17 cellular contexts compared by ENCODE assay signal in the genomic region with DNA sequence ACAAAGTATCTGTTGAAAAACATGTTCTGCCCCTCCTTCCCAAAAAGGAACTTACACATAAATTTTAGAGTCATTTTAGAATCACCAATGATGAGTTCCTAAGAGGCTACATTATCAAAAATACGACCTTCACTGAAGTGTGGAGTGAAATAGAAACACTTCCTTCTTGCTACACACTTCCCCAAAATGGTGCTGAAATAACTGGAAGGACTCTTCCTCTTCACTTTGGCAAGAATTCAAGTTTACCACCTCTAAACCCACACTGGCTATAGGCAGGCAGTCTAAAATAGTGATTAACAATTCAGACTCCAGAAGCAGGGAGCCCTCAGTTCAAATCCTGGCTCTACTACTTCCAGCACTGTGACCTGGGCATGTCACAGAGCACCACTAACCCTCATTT.
A peak's percentile ranks its signal among the peaks of the same experiment; 100 is the strongest.
DNase-seq lines count a peak whose midpoint lies in the region; ATAC-seq and TF ChIP-seq lines count a peak whose summit lies in the region.
"Had no signal": no experiment of that assay in that cellular context is flagged by ENCODE, and none has a peak within 500 bp of the region (broad histone marks: within the 10 kb centered on the region; RNA-seq: fewer than 3 reads in every experiment).

No MANE protein-coding gene starts in this region.

- TF ChIP-seq CTCF in nephron progenitor cell (IDR thresholded peaks at IDR 0.05) = no peak

- peaks cover 19% of the 10 kb centered on the region for H3K9me3 Mint-ChIP-seq in nephron progenitor cell
- H3K9me3 Mint-ChIP-seq: activated naive CD8-positive, alpha-beta T cell treated with anti-CD3 and anti-CD28 coated beads, Interleukin-2, amount 10 ng/mL, durations not matched to agents 7 days and 5 days; activated T-cell treated with anti-CD3 and anti-CD28 coated beads, Interleukin-2, amount 50 U/mL, for 72 hours had no signal

- H3K4me1 Mint-ChIP-seq in nephron progenitor cell = peaks cover 67% of the 10 kb centered on the region
- H3K4me1 Mint-ChIP-seq: activated naive CD8-positive, alpha-beta T cell treated with anti-CD3 and anti-CD28 coated beads, Interleukin-2, amount 10 ng/mL, durations not matched to agents 7 days and 5 days had no signal

- H3K27me3 Mint-ChIP-seq in nephron progenitor cell (ENCODE audit: low read depth, poor library complexity) = peaks cover 3% of the 10 kb centered on the region
- H3K27me3 Mint-ChIP-seq: activated naive CD8-positive, alpha-beta T cell treated with anti-CD3 and anti-CD28 coated beads, Interleukin-2, amount 10 ng/mL, durations not matched to agents 7 days and 5 days had no signal

- DNase-seq in GDM1 (lab: John Stamatoyannopoulos, UW) = peak; percentile 59
- DNase-seq in KBM-7 = peak; percentile 53
- DNase-seq in SKM-1 (lab: John Stamatoyannopoulos, UW; ENCODE audit: unreplicated experiment) = peak; percentile 91
- DNase-seq in nephron progenitor cell = no peak
- no peak for DNase-seq in retina
- DNase-seq in NCI-H1694 treated with DMSO at 0.1 percent for 48 hours (lab: John Stamatoyannopoulos, UW) = no peak
- no peak for DNase-seq in NCI-H146 treated with DMSO at 0.1 percent for 48 hours (lab: John Stamatoyannopoulos, UW; ENCODE audit: unreplicated experiment)
- DNase-seq: activated CD8-positive, alpha-beta T cell treated with anti-CD3 and anti-CD28 coated beads, Interleukin-2, amount 10 ng/mL, durations not matched to agents 7 days and 5 days; activated naive CD8-positive, alpha-beta T cell treated with anti-CD3 and anti-CD28 coated beads, Interleukin-2, amount 10 ng/mL, durations not matched to agents 7 days and 5 days; activated T-cell treated with anti-CD3 and anti-CD28 coated beads, Interleukin-2, amount 50 U/mL, for 72 hours; gastrocnemius medialis; MM.1S; ovary; Peyer's patch; stimulated activated CD4-positive, alpha-beta T cell treated with anti-CD3 and anti-CD28 coated beads, Interleukin-4, amount 100 ng/mL, for 24 hours had no signal

- in situ Hi-C loops in KBM-7 (cut with MboI; ENCODE audit: low pct_unique_long_range_greater_than_20kb, low sequenced_read_pairs) = no loop called here

- peaks cover 22% of the 10 kb centered on the region for H3K36me3 Mint-ChIP-seq in nephron progenitor cell (ENCODE audit: low read depth)
- H3K36me3 Mint-ChIP-seq: activated naive CD8-positive, alpha-beta T cell treated with anti-CD3 and anti-CD28 coated beads, Interleukin-2, amount 10 ng/mL, durations not matched to agents 7 days and 5 days; WTC11 had no signal

- peak overlapping the region; percentile 8 for H3K4me3 Mint-ChIP-seq in nephron progenitor cell
- H3K4me3 Mint-ChIP-seq: activated CD8-positive, alpha-beta T cell treated with anti-CD3 and anti-CD28 coated beads, Interleukin-2, amount 10 ng/mL, durations not matched to agents 7 days and 5 days; activated naive CD8-positive, alpha-beta T cell treated with anti-CD3 and anti-CD28 coated beads, Interleukin-2, amount 10 ng/mL, durations not matched to agents 7 days and 5 days; activated T-cell treated with anti-CD3 and anti-CD28 coated beads, Interleukin-2, amount 50 U/mL, for 72 hours; WTC11 had no signal

- no peak overlapping the region for H3K27ac Mint-ChIP-seq in nephron progenitor cell
- H3K27ac Mint-ChIP-seq: activated CD8-positive, alpha-beta T cell treated with anti-CD3 and anti-CD28 coated beads, Interleukin-2, amount 10 ng/mL, durations not matched to agents 7 days and 5 days; activated naive CD8-positive, alpha-beta T cell treated with anti-CD3 and anti-CD28 coated beads, Interleukin-2, amount 10 ng/mL, durations not matched to agents 7 days and 5 days; activated T-cell treated with anti-CD3 and anti-CD28 coated beads, Interleukin-2, amount 50 U/mL, for 72 hours; WTC11 had no signal

- no peak for ATAC-seq in HG02678 (IDR thresholded peaks at IDR 0.05; ENCODE audit: unreplicated experiment)
- ATAC-seq: activated CD8-positive, alpha-beta T cell treated with anti-CD3 and anti-CD28 coated beads, Interleukin-2, amount 10 ng/mL, durations not matched to agents 7 days and 5 days; activated T-cell treated with anti-CD3 and anti-CD28 coated beads, Interleukin-2, amount 50 U/mL, for 72 hours; gastrocnemius medialis; WTC11 had no signal

Comparison
In these comparisons a context has a peak if more than half of its experiments do, and no peak if none do; other contexts are left out.
1. DNase-seq: peak in GDM1 (single experiment), KBM-7 (single experiment) and SKM-1 (single experiment); none in nephron progenitor cell (single experiment), retina (single experiment), NCI-H1694 treated with DMSO at 0.1 percent for 48 hours (single experiment) and NCI-H146 treated with DMSO at 0.1 percent for 48 hours (single experiment).